ENCODE assay signal across 8 cellular contexts in the genomic region with DNA sequence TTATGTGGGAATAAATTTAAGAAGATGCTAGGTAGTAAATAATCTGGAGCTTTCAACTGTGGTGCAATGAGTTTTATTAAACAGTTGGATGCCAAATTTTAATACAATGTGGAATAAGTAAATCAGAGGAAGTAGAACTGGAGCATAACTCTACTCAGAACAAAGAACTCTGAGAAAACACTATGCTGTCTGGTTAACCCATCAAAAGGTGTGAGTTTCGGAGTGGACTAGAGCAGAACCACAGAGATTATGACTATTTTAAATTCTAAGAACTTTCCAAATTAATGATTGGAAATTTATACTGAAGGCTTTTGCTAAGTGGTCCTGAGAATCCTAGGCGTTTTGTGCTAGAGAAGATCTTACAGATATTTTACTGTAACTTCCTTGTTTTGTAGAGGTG.
"Had no signal": no experiment of that assay in that cellular context is flagged by ENCODE, and none has a peak within 500 bp of the region (broad histone marks: within the 10 kb centered on the region; RNA-seq: fewer than 3 reads in every experiment).

No MANE protein-coding gene starts in this region.

- FAIRE-seq: HepG2, HTR-8/SVneo, K562 had no signal

- ATAC-seq: HepG2, K562 had no signal

- H3K9ac ChIP-seq: KMS-11 had no signal

- H3K4me2 ChIP-seq: KMS-11 had no signal

- H3K4me3 ChIP-seq: K562 had no signal

- DNase-seq: IMR-90, KBM-7, KG1 had no signal

- H3K27ac ChIP-seq: HL-60, KMS-11 had no signal
